In the genomic region with DNA sequence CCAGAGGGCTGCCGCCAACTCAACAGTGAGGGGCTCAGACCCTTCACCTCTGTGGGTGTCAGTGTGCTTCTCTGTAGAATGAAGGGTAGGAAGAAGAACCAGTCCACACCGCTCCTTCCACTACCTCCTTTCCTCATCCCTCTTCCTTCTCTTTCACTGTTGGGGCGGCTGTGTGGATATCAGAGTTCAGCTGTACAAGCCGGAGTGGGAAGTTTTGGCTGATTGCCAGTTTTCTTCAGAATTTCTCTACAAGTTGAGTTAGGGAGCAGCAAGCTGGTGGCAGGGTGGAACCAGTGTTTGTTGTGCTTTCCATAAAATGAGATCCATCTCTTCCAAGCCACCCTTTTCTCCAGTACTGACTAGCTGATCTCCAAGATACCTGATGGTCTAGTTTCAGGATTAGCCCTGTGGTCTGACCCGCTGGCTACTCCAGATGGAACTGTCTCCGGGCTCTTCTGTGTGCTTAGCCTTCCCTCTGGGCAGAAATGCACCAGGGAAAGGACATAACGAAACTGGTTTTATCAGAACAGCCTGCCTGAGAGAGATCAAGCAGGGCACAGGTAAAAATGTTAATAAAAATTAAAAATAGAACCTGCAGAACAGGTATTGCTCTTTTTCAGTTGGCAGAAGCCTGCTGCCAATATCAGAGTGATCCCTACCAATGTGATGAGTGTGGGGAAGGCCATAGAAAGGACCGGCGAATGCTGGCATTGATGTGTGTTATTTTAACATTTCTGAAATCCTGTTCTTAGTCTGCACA, we compare ENCODE assay signal across 15 cellular contexts.
DNase-seq lines count a peak whose midpoint lies in the region; FAIRE-seq and TF ChIP-seq lines count a peak whose summit lies in the region.
"Had no signal": no experiment of that assay in that cellular context is flagged by ENCODE, and none has a peak within 500 bp of the region (broad histone marks: within the 10 kb centered on the region; RNA-seq: fewer than 3 reads in every experiment).

No MANE protein-coding gene starts in this region.

- no peak overlapping the region for H2BK120ac ChIP-seq in H9 (ENCODE audit: low read depth, low read length, poor library complexity, severe bottlenecking)

- WGBS in H9 (ENCODE audit: extremely low coverage, insufficient read length, low lambda C conversion rate): no CpG with 5 or more reads among the region's 9 CpGs

- H4K91ac ChIP-seq in H9 (ENCODE audit: insufficient read length, low read depth, low read length): no peak overlapping the region

- DNase-seq in LNCaP clone FGC (ENCODE audit: low read depth) (peak; percentile 94), cerebellar cortex (ENCODE audit: low spot score) (peak; percentile 27), H9 (no peak), urothelium cell line (ENCODE audit: low spot score) (no peak), putamen (ENCODE audit: low spot score) (no peak)
- DNase-seq in stimulated activated CD4-positive, alpha-beta T cell treated with anti-CD3 and anti-CD28 coated beads, Interleukin-15, amount 100 ng/mL, for 24 hours: no peak
- DNase-seq: activated CD8-positive, alpha-beta T cell treated with anti-CD3 and anti-CD28 coated beads for 36 hours; activated naive CD4-positive, alpha-beta T cell treated with Interleukin-2 at 50 U/mL for 16 hours; BE2C; cortex of kidney had no signal

- H3K4me3 Mint-ChIP-seq in nephron (no peak overlapping the region), H9 (no peak overlapping the region)
- H3K4me3 Mint-ChIP-seq: activated CD8-positive, alpha-beta T cell treated with anti-CD3 and anti-CD28 coated beads for 36 hours; memory B cell; T-helper 2 cell treated with Interferon-gamma antibody and Interleukin-4, amounts not matched to agents 5 μg/mL and 100 μg/mL, for 36 hours had no signal

- no peaks in the 10 kb centered on the region for H4K20me1 ChIP-seq in H9 (ENCODE audit: control insufficient read depth, insufficient read depth, insufficient read length)

- H2BK15ac ChIP-seq in H9 (ENCODE audit: low read depth, low read length): no peak overlapping the region

- H3K27ac Mint-ChIP-seq in nephron: peak overlapping the region in 2 of 3 experiments; percentile 49 to 71
- H3K27ac Mint-ChIP-seq in H9: no peak overlapping the region; a peak in 1 of 7 replicates
- H3K27ac Mint-ChIP-seq: activated CD8-positive, alpha-beta T cell treated with anti-CD3 and anti-CD28 coated beads for 36 hours; memory B cell; T-helper 2 cell treated with Interferon-gamma antibody and Interleukin-4, amounts not matched to agents 5 μg/mL and 100 μg/mL, for 36 hours had no signal

- H3K14ac ChIP-seq in H9 (ENCODE audit: insufficient read depth, low read length): no peak overlapping the region

- H3K18ac ChIP-seq in H9 (ENCODE audit: insufficient read length, low read depth, low read length): no peak overlapping the region

- no peaks in the 10 kb centered on the region for H3K23me2 ChIP-seq in H9 (ENCODE audit: insufficient read length, low read depth, low read length, poor library complexity, severe bottlenecking)

- no peak overlapping the region for H3K9ac ChIP-seq in H9 (ENCODE audit: extremely low read depth, insufficient read length, low read length)

- no peak overlapping the region for H2AFZ ChIP-seq in H9 (ENCODE audit: low read length)

- H3K9me3 ChIP-seq in H9 (ENCODE audit: control insufficient read depth, low read depth, low read length): no peaks in the 10 kb centered on the region
- H3K9me3 ChIP-seq: BE2C had no signal

- no peak overlapping the region for H3K56ac ChIP-seq in H9 (ENCODE audit: insufficient read length, low read depth, low read length)

- no peak overlapping the region for H4K5ac ChIP-seq in H9 (ENCODE audit: insufficient read length, low read depth, low read length)

- FAIRE-seq in urothelium cell line (lab: Jason Lieb, UNC): no peak
- FAIRE-seq: G401.6 had no signal

- no peaks in the 10 kb centered on the region for H3K27me3 ChIP-seq in H9 (ENCODE audit: insufficient read depth, low read length)
- H3K27me3 ChIP-seq: BE2C had no signal

- H3K79me2 ChIP-seq in H9 (ENCODE audit: insufficient read depth, low read length): no peaks in the 10 kb centered on the region

- H3K36me3 Mint-ChIP-seq in nephron (ENCODE audit: low read depth): no peaks in the 10 kb centered on the region
- H3K36me3 Mint-ChIP-seq in H9 (ENCODE audit: insufficient read depth in 1 of 3, low read depth in 3 of 3): no peaks in the 10 kb centered on the region
- H3K36me3 Mint-ChIP-seq: memory B cell had no signal

- no peak overlapping the region for H2BK5ac ChIP-seq in H9 (ENCODE audit: insufficient read length, low read length)

- peaks cover 68% of the 10 kb centered on the region for H3K4me1 Mint-ChIP-seq in nephron
- H3K4me1 Mint-ChIP-seq in H9: peaks cover 24 to 25% of the 10 kb centered on the region in 2 experiments
- H3K4me1 Mint-ChIP-seq: memory B cell had no signal

- no peak overlapping the region for H2BK12ac ChIP-seq in H9 (ENCODE audit: insufficient read length, low read depth, low read length)

- H3K27me3 Mint-ChIP-seq in nephron (ENCODE audit: low read depth): no peaks in the 10 kb centered on the region
- H3K27me3 Mint-ChIP-seq in H9 (ENCODE audit: low read depth): no peaks in the 10 kb centered on the region; the same call in 1 of the 2 replicates

- H3K23ac ChIP-seq in H9 (ENCODE audit: insufficient read length, low read depth, low read length): no peak overlapping the region

- peaks cover 2% of the 10 kb centered on the region; the same call in 1 of the 2 replicates for H3K4me1 ChIP-seq in H9 (ENCODE audit: insufficient read depth, low read length)

- TF ChIP-seq CTCF in 22Rv1 (IDR thresholded peaks at IDR 0.05): no peak
- TF ChIP-seq CTCF in LNCaP clone FGC (IDR thresholded peaks at IDR 0.05; ENCODE audit: control insufficient read depth, extremely low read depth, insufficient read depth): no peak
- TF ChIP-seq CTCF in nephron (IDR thresholded peaks at IDR 0.05; ENCODE audit: unreplicated experiment in 3 of 3): no peak
- no peak for TF ChIP-seq CTCF in H9 (conservative IDR thresholded peaks at IDR 0.05)

- no peak overlapping the region for H2AK5ac ChIP-seq in H9 (ENCODE audit: insufficient read length, low read length)

- H4K8ac ChIP-seq in H9 (replicated peaks; ENCODE audit: insufficient read length, low read depth, low read length): no peak overlapping the region

- H3K27ac ChIP-seq in 22Rv1 (peak overlapping the region; percentile 79), H9 (ENCODE audit: insufficient read length, low read depth, low read length) (no peak overlapping the region)

- no peak overlapping the region for H3K4me2 ChIP-seq in H9 (ENCODE audit: insufficient read depth, insufficient read length, low read length)

- H3K9me3 Mint-ChIP-seq in nephron (no peaks in the 10 kb centered on the region), H9 (no peaks in the 10 kb centered on the region)
- H3K9me3 Mint-ChIP-seq: activated CD8-positive, alpha-beta T cell treated with anti-CD3 and anti-CD28 coated beads for 36 hours; memory B cell; T-helper 2 cell treated with Interferon-gamma antibody and Interleukin-4, amounts not matched to agents 5 μg/mL and 100 μg/mL, for 36 hours had no signal

- peak overlapping the region; percentile 54 for H3K4me3 ChIP-seq in LNCaP clone FGC (ENCODE audit: low read depth, low read length)

- H3K4ac ChIP-seq in H9 (ENCODE audit: low read depth, low read length): no peak overlapping the region

- H2BK20ac ChIP-seq in H9 (ENCODE audit: low read depth, low read length, poor library complexity, severe bottlenecking): no peak overlapping the region

- H3T11ph ChIP-seq in H9 (ENCODE audit: low read length): no peak overlapping the region

- H3K79me1 ChIP-seq in H9 (ENCODE audit: insufficient read depth, low read depth, low read length, poor library complexity, severe bottlenecking): no peaks in the 10 kb centered on the region

Comparison
In these comparisons a context has a peak if more than half of its experiments do, and no peak if none do; other contexts are left out.
1. DNase-seq: peak in LNCaP clone FGC (single experiment) and cerebellar cortex (single experiment); none in H9 (single experiment), stimulated activated CD4-positive, alpha-beta T cell treated with anti-CD3 and anti-CD28 coated beads, Interleukin-15, amount 100 ng/mL, for 24 hours (single experiment), urothelium cell line (single experiment) and putamen (single experiment).
2. H3K27ac Mint-ChIP-seq: peak in nephron (2 of 3); none in H9 (0 of 3).